ENCODE assay signal across 1 cellular context in the genomic region with DNA sequence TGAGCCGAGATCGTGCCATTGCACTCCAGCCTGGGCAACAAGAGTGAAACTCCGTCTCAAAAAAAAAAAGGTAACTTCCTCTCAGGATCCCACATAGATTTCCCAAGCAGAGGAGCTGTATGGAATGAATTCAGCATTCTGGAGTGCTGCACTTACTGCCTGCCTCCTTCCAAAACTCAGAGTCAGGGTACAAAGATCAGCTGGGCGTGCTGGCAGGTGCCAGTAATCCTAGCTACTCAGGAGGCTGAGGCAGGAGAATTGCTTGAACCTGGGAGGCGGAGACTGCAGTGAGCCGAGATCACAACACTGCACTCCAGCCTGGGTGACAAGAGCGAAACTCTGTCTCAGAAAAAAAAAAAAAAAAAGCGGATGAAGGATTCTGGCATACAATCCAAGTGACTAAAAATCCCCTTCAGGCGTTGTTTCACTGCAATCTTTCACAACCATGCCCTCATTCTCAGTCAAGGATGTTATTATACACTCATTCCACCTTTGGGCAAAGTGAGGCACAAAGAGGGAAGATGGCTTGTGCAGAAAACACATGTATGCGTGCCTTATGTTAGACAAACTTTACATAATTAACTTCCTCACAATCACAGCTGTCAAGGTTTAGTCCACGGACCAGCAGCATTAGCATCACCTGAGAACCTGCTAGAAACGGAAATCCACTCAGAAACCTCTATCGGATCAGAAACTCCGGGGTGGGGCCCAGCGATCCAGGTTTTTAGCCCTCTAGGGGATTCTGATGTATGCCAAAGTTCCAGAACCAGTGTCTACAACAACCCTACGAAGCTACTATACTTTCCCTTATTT.
TF ChIP-seq lines count a peak whose summit lies in the region.

No MANE protein-coding gene starts in this region.

TF ChIP-seq in K562, 482 proteins besides CTCF, POLR2A, EP300 and RAD21:
- TF ChIP-seq SIN3A (IDR thresholded peaks at IDR 0.05; ENCODE audit: borderline replicate concordance in 2 of 2, control insufficient read depth in 1 of 2, low read depth in 2 of 2, low read length in 2 of 2) (no peak), TRIM24 (IDR thresholded peaks at IDR 0.05) (no peak), ARID2 (IDR thresholded peaks at IDR 0.05) (no peak), POLR2G (IDR thresholded peaks at IDR 0.05; ENCODE audit: low read depth, low read length) (no peak), ZNF695 (CRISPR knock-in tag; IDR thresholded peaks at IDR 0.05) (no peak), POLR2B (IDR thresholded peaks at IDR 0.05; ENCODE audit: low read depth, partially characterized antibody) (no peak), PTBP1 (IDR thresholded peaks at IDR 0.05; ENCODE audit: low read depth, low read length) (no peak)
